Comparison of ENCODE assay signal across 8 cellular contexts in genomic region chr16:74774223-74775139, GRCh38. TPM values are rescaled to one million over a fixed set of nuclear protein-coding genes. Genes with fewer than 3 reads are reported as not detected.
DNase-seq lines count a peak whose midpoint lies in the region; ATAC-seq and TF ChIP-seq lines count a peak whose summit lies in the region.

A gene with protein sequence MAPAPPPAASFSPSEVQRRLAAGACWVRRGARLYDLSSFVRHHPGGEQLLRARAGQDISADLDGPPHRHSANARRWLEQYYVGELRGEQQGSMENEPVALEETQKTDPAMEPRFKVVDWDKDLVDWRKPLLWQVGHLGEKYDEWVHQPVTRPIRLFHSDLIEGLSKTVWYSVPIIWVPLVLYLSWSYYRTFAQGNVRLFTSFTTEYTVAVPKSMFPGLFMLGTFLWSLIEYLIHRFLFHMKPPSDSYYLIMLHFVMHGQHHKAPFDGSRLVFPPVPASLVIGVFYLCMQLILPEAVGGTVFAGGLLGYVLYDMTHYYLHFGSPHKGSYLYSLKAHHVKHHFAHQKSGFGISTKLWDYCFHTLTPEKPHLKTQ (minus strand): TSS chr16:74774820. CDS start chr16:74774755, 65 bp downstream.

- H3K27me3 ChIP-seq in muscle layer of duodenum (ENCODE audit: low read depth, low read length) = peaks cover 7% of the 10 kb centered on the region

- peak within 1 kb of the TSS; percentile 0 for H3K27ac ChIP-seq in muscle layer of duodenum (ENCODE audit: low read length)

- no peak within 1 kb of the TSS for H3K27ac Mint-ChIP-seq in stimulated activated effector memory CD8-positive, alpha-beta T cell treated with anti-CD3 and anti-CD28 coated beads, Interleukin-12 subunit alpha, Interleukin-12 subunit beta, amount 100 ng/mL, for 72 hours

- peak; percentile 88 for ATAC-seq in GM19463 (IDR thresholded peaks at IDR 0.05; ENCODE audit: unreplicated experiment)
- ATAC-seq in HG03571 (IDR thresholded peaks at IDR 0.05; ENCODE audit: unreplicated experiment) = peak; percentile 83
- ATAC-seq in stimulated activated effector memory CD8-positive, alpha-beta T cell treated with anti-CD3 and anti-CD28 coated beads, Interleukin-12 subunit alpha, Interleukin-12 subunit beta, amount 100 ng/mL, for 72 hours = peak; percentile 94

- H3K9me3 Mint-ChIP-seq in stimulated activated effector memory CD8-positive, alpha-beta T cell treated with anti-CD3 and anti-CD28 coated beads, Interleukin-12 subunit alpha, Interleukin-12 subunit beta, amount 100 ng/mL, for 72 hours = no peaks in the 10 kb centered on the region

- no peaks in the 10 kb centered on the region for H3K36me3 Mint-ChIP-seq in stimulated activated effector memory CD8-positive, alpha-beta T cell treated with anti-CD3 and anti-CD28 coated beads, Interleukin-12 subunit alpha, Interleukin-12 subunit beta, amount 100 ng/mL, for 72 hours

- H3K4me3 ChIP-seq in epithelial cell of proximal tubule (ENCODE audit: low read depth, low read length) = peak within 1 kb of the TSS; percentile 64
- H3K4me3 ChIP-seq in muscle layer of duodenum (ENCODE audit: low read depth in 1 of 2, low read length in 2 of 2) = peak within 1 kb of the TSS; percentile 53 to 65

- DNase-seq in COLO668 (lab: John Stamatoyannopoulos, UW; ENCODE audit: unreplicated experiment) = peak; percentile 98
- DNase-seq in NCI-H82 treated with DMSO at 0.1 percent for 48 hours (lab: John Stamatoyannopoulos, UW; ENCODE audit: unreplicated experiment) = peak; percentile 24
- DNase-seq in activated CD8-positive, alpha-beta memory T cell treated with anti-CD3 and anti-CD28 coated beads, Interleukin-2, amount 50 U/mL, for 48 hours = peak; percentile 85
- no peak for DNase-seq in epithelial cell of proximal tubule (ENCODE audit: low read depth)
- DNase-seq in stimulated activated effector memory CD8-positive, alpha-beta T cell treated with anti-CD3 and anti-CD28 coated beads, Interleukin-12 subunit alpha, Interleukin-12 subunit beta, amount 100 ng/mL, for 72 hours (ENCODE audit: low spot score in 2 of 2) = peak; percentile 35 to 68

- H3K36me3 ChIP-seq in muscle layer of duodenum (ENCODE audit: control insufficient read depth in 1 of 2, insufficient read depth in 2 of 2, low read length in 2 of 2) = no peaks in the 10 kb centered on the region

- H3K4me1 ChIP-seq in muscle layer of duodenum (ENCODE audit: control insufficient read depth in 1 of 2, insufficient read depth in 2 of 2, low read length in 2 of 2) = peaks cover 0 to 15% of the 10 kb centered on the region in 2 donors

- peaks cover 14% of the 10 kb centered on the region for H3K4me1 Mint-ChIP-seq in stimulated activated effector memory CD8-positive, alpha-beta T cell treated with anti-CD3 and anti-CD28 coated beads, Interleukin-12 subunit alpha, Interleukin-12 subunit beta, amount 100 ng/mL, for 72 hours

- H3K4me3 Mint-ChIP-seq in stimulated activated effector memory CD8-positive, alpha-beta T cell treated with anti-CD3 and anti-CD28 coated beads, Interleukin-12 subunit alpha, Interleukin-12 subunit beta, amount 100 ng/mL, for 72 hours = peak within 1 kb of the TSS; percentile 65

- TF ChIP-seq CTCF in epithelial cell of proximal tubule (conservative IDR thresholded peaks at IDR 0.05; ENCODE audit: low read depth, low read length) = no peak

- no peaks in the 10 kb centered on the region for H3K9me3 ChIP-seq in muscle layer of duodenum (ENCODE audit: control insufficient read depth in 1 of 2, low read length in 2 of 2)

RNA-seq across cellular contexts. Expression of the gene that starts here (rescaled TPM):
- total RNA-seq in epithelial cell of proximal tubule = 3.3 and 11.5 TPM in 2 replicates
